ENCODE assay signal across 20 cellular contexts in the genomic region with DNA sequence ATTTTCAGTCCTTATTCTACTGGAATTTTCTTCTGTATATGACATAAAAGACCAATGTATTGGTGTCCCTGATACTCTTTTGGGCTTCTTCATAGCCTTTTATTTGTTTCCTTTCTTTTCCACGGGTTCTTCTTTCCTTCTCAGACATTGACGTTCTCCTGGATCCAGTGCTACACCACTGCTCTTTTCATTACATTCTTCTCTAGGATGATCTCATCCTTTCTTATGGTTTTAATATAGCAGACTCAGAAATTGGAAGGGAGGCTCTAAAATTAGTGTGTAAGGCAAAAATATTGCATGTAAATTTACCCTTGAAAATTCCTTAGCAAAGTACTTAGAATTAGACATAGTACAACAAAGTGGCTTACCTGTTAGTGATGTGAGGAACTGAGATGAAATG.
A peak's percentile ranks its signal among the peaks of the same experiment; 100 is the strongest.
DNase-seq lines count a peak whose midpoint lies in the region; ATAC-seq and TF ChIP-seq lines count a peak whose summit lies in the region.
"Had no signal": no experiment of that assay in that cellular context is flagged by ENCODE, and none has a peak within 500 bp of the region (broad histone marks: within the 10 kb centered on the region; RNA-seq: fewer than 3 reads in every experiment).

No MANE protein-coding gene starts in this region.

- TF ChIP-seq POLR2A in thyroid gland (IDR thresholded peaks at IDR 0.05): no peak
- TF ChIP-seq POLR2A in ovary (IDR thresholded peaks at IDR 0.05): no peak

- H3K4me1 ChIP-seq in BLaER1 treated with 17β-estradiol and CSF1 and Interleukin-3, amounts not matched to agents 10 nM and 100 nM: peaks cover 49 to 93% (median 71%) of the 10 kb centered on the region in 10 experiments
- H3K4me1 ChIP-seq in thyroid gland (no peaks in the 10 kb centered on the region), ovary (ENCODE audit: insufficient read depth) (no peaks in the 10 kb centered on the region)

- H3K27me3 ChIP-seq in BLaER1 treated with 17β-estradiol and CSF1 and Interleukin-3, amounts not matched to agents 10 nM and 100 nM: no peaks in the 10 kb centered on the region
- H3K27me3 ChIP-seq in thyroid gland (no peaks in the 10 kb centered on the region), ovary (no peaks in the 10 kb centered on the region)

- no peak for TF ChIP-seq CTCF in foreskin fibroblast (IDR thresholded peaks at IDR 0.05; ENCODE audit: low read depth, low read length)
- TF ChIP-seq CTCF in thyroid gland (IDR thresholded peaks at IDR 0.05): no peak
- no peak for TF ChIP-seq CTCF in ovary (IDR thresholded peaks at IDR 0.05)

- H4K20me1 ChIP-seq in BLaER1 treated with 17β-estradiol and CSF1 and Interleukin-3, amounts not matched to agents 10 nM and 100 nM: no peaks in the 10 kb centered on the region

- peaks cover 0 to 16% (median 0%) of the 10 kb centered on the region in 11 experiments; a peak in 6 of 22 replicates for H3K9me3 ChIP-seq in BLaER1 treated with 17β-estradiol and CSF1 and Interleukin-3, amounts not matched to agents 10 nM and 100 nM (replicated peaks in 1 of 11)
- H3K9me3 ChIP-seq in thyroid gland (no peaks in the 10 kb centered on the region), ovary (no peaks in the 10 kb centered on the region)

- H3K36me3 ChIP-seq in BLaER1 treated with 17β-estradiol and CSF1 and Interleukin-3, amounts not matched to agents 10 nM and 100 nM: no peaks in the 10 kb centered on the region
- no peaks in the 10 kb centered on the region for H3K36me3 ChIP-seq in thyroid gland
- H3K36me3 ChIP-seq in ovary: no peaks in the 10 kb centered on the region

- 90 to 92% methylated on average over 2 of the region's 2 CpGs for WGBS in thyroid gland, 2 donors
- 79 to 90% (median 88%) methylated on average over 2 of the region's 2 CpGs for WGBS in ovary, 3 donors

- DNase-seq in fibroblast of gingiva (ENCODE audit: low read depth) (peak; percentile 41), foreskin fibroblast (peak; percentile 28 to 65), thyroid gland (no peak), ovary (no peak)
- DNase-seq: 8988T; C1 segment of cervical spinal cord; CD4-positive, CD25-positive, alpha-beta regulatory T cell; CD8-positive, alpha-beta memory T cell; COR-L47; DMS 273 treated with DMSO at 0.1 percent for 48 hours; DMS53; DND-41; EL; H9; IMR-90 had no signal

- peak overlapping the region in 7 of 11 experiments; percentile 1 to 96 (median 92); a peak in 6 of 22 replicates for H3K27ac ChIP-seq in BLaER1 treated with 17β-estradiol and CSF1 and Interleukin-3, amounts not matched to agents 10 nM and 100 nM
- H3K27ac ChIP-seq in thyroid gland (no peak overlapping the region), ovary (no peak overlapping the region)

- no peak overlapping the region for H3K9ac ChIP-seq in BLaER1 treated with 17β-estradiol and CSF1 and Interleukin-3, amounts not matched to agents 10 nM and 100 nM

- ATAC-seq in SK-N-SH treated with all-trans-retinoic acid at 6 μM for 48 hours (peak; percentile 53), HG02973 (IDR thresholded peaks at IDR 0.05; ENCODE audit: unreplicated experiment) (no peak), HG02885 (IDR thresholded peaks at IDR 0.05; ENCODE audit: poor library complexity, unreplicated experiment) (no peak)
- ATAC-seq: K562 had no signal

- no peak overlapping the region for H3K4me3 ChIP-seq in BLaER1 treated with 17β-estradiol and CSF1 and Interleukin-3, amounts not matched to agents 10 nM and 100 nM
- H3K4me3 ChIP-seq in foreskin fibroblast (ENCODE audit: low read depth in 1 of 2, low read length in 2 of 2) (no peak overlapping the region), thyroid gland (replicated peaks in 1 of 3) (no peak overlapping the region), ovary (no peak overlapping the region)
- H3K4me3 ChIP-seq: K562 had no signal

- TF ChIP-seq EP300 in ovary (IDR thresholded peaks at IDR 0.05): no peak

- H3K4me2 ChIP-seq in BLaER1 treated with 17β-estradiol and CSF1 and Interleukin-3, amounts not matched to agents 10 nM and 100 nM: peak overlapping the region in 6 of 11 experiments; percentile 79 to 96 (median 82); a peak in 7 of 22 replicates

- intact Hi-C loops in thyroid gland (cut with DNase I): no loop called here
- intact Hi-C loops in ovary (cut with DNase I): no loop called here

TF ChIP-seq in SK-N-SH treated with all-trans-retinoic acid at 6 μM for 48 hours, 23 proteins besides CTCF, POLR2A, EP300 and RAD21:
- TF ChIP-seq ISL1 (CRISPR knock-in tag; IDR thresholded peaks at IDR 0.05) (0 out of 2 replicates have a peak, but pooled peaks have one; percentile 13), ESRRG (CRISPR knock-in tag; IDR thresholded peaks at IDR 0.05) (no peak)

Comparison
In these comparisons a context has a peak if more than half of its experiments do, and no peak if none do; other contexts are left out.
1. H3K27ac ChIP-seq: peak in BLaER1 treated with 17β-estradiol and CSF1 and Interleukin-3, amounts not matched to agents 10 nM and 100 nM (7 of 11); none in thyroid gland (0 of 3) and ovary (0 of 2).
2. DNase-seq: peak in fibroblast of gingiva (single experiment) and foreskin fibroblast (2 of 2); none in thyroid gland (0 of 2) and ovary (0 of 5).